In the genomic region with DNA sequence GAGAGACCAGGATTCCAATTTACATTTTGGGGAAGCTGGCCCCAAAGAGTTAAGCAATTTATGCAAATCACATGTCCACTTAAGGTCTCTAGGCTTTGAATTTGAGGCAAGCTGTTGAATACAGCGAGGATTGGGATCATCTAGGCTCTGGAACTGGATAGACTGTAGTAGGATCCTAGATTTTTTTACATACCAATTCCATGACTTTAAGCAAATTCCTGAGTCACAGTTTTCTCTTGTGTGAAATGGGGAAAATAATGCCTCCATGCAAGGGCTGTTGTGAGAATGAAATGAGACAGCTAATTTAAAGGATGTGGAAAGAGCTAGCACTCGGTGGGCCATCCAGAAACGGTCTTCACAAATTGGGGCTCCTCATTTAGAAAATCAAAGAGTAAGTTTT, we compare ENCODE assay signal across 24 cellular contexts.
"Had no signal": no experiment of that assay in that cellular context is flagged by ENCODE, and none has a peak within 500 bp of the region (broad histone marks: within the 10 kb centered on the region; RNA-seq: fewer than 3 reads in every experiment).

No MANE protein-coding gene starts in this region.

- DNase-seq: activated CD4-positive, alpha-beta T cell treated with anti-CD3 and anti-CD28 coated beads, Interleukin-2, amount 10 ng/mL, durations not matched to agents 7 days and 5 days; activated CD4-positive, CD25-positive, alpha-beta regulatory T cell treated with anti-CD3 and anti-CD28 coated beads, Interleukin-2, amount 50 U/mL, for 72 hours; activated CD8-positive, alpha-beta memory T cell treated with anti-CD3 and anti-CD28 coated beads, Interleukin-2, amount 10 ng/mL, durations not matched to agents 7 days and 5 days; activated CD8-positive, alpha-beta T cell treated with anti-CD3 and anti-CD28 coated beads for 36 hours; activated gamma-delta T cell; activated T-cell treated with anti-CD3 and anti-CD28 coated beads for 4 hours; adrenal gland; cortex of kidney; hippocampal formation; midbrain; natural killer cell; retina; sigmoid colon; spleen; stimulated activated CD4-positive, alpha-beta T cell treated with anti-CD3 and anti-CD28 coated beads, Interleukin-4, amount 100 ng/mL, for 1 hour; stimulated activated naive CD4-positive, alpha-beta T cell; testis; uterus; WERI-Rb-1 had no signal

- H3K36me3 ChIP-seq: adrenal gland, sigmoid colon, spleen, uterus, WERI-Rb-1 had no signal

- FAIRE-seq: bronchial epithelial cell, frontal cortex, islet of Langerhans had no signal

- ATAC-seq: activated CD8-positive, alpha-beta memory T cell treated with anti-CD3 and anti-CD28 coated beads, Interleukin-2, amount 10 ng/mL, durations not matched to agents 7 days and 5 days; activated CD8-positive, alpha-beta T cell treated with anti-CD3 and anti-CD28 coated beads for 36 hours; activated naive CD4-positive, alpha-beta T cell treated with anti-CD3 and anti-CD28 coated beads, Interleukin-2, amount 50 U/mL, for 72 hours; natural killer cell had no signal

- H3K27me3 ChIP-seq: adrenal gland, sigmoid colon, testis, uterus had no signal

- H3K4me3 ChIP-seq: adrenal gland, sigmoid colon, spleen, testis, uterus had no signal

- H3K9me3 ChIP-seq: adrenal gland, sigmoid colon, spleen, testis, uterus had no signal

- H3K27ac ChIP-seq: adrenal gland, epithelial cell of prostate, sigmoid colon, spleen, testis, uterus, WERI-Rb-1 had no signal

- H3K4me1 ChIP-seq: adrenal gland, sigmoid colon, spleen, testis, uterus had no signal
